Comparison of ENCODE assay signal across 17 cellular contexts in the genomic region with DNA sequence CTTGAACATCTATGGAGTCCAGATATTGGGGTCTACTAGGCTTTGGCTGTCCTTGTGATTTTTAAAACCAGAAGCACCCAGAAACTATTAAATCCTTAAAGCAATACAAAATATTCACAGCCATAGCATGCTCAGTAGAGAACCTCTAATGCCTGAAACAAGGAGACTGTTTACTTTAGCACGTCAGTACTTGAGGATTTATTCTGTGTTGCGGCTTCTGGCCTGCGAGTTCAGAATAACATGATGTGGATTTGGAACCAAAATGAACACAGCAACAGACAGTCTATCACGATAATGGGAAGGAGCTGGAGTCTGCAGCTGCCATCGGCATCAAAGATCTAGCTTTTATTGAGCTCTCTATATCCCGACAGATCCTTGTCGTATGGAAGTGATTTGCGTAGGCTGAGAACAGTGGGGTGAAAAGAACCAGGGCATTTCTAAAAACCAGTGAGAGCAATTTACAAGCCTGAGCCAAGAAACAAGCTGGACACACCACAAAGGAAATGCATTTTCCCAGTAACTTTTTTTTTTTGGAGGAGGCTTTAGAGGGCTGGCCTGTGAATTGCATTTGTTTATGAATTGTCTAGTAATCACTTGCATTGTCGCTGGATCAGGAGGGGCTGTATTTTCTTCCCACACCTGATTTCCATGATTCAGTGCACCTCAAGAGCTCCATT.
DNase-seq lines count a peak whose midpoint lies in the region; ATAC-seq and TF ChIP-seq lines count a peak whose summit lies in the region.
"Had no signal": no experiment of that assay in that cellular context is flagged by ENCODE, and none has a peak within 500 bp of the region (broad histone marks: within the 10 kb centered on the region; RNA-seq: fewer than 3 reads in every experiment).

No MANE protein-coding gene starts in this region.

- H3K56ac ChIP-seq in H9 (ENCODE audit: insufficient read length, low read depth, low read length) = no peak overlapping the region

- H3K27me3 Mint-ChIP-seq in H9 (ENCODE audit: low read depth) = no peaks in the 10 kb centered on the region
- no peaks in the 10 kb centered on the region for H3K27me3 Mint-ChIP-seq in mesothelial cell of epicardium (ENCODE audit: low read depth)
- H3K27me3 Mint-ChIP-seq: activated T-cell treated with anti-CD3 and anti-CD28 coated beads, Interleukin-2, amount 50 U/mL, for 24 hours; IgD-negative memory B cell had no signal

- H3K4me3 ChIP-seq in coronary artery = no peak overlapping the region
- H3K4me3 ChIP-seq: BLaER1 treated with 17β-estradiol and CSF1 and Interleukin-3, amounts not matched to agents 10 nM and 100 nM; left ventricle myocardium inferior had no signal

- peaks cover 23 to 28% of the 10 kb centered on the region in 2 experiments for H3K4me1 Mint-ChIP-seq in H9
- peaks cover 27% of the 10 kb centered on the region for H3K4me1 Mint-ChIP-seq in mesothelial cell of epicardium
- H3K4me1 Mint-ChIP-seq: IgD-negative memory B cell had no signal

- no peak overlapping the region for H3K18ac ChIP-seq in H9 (ENCODE audit: insufficient read length, low read depth, low read length)

- ATAC-seq in HG03442 (IDR thresholded peaks at IDR 0.05; ENCODE audit: unreplicated experiment) = no peak
- ATAC-seq: Panc1 had no signal

- H4K91ac ChIP-seq in H9 (ENCODE audit: insufficient read length, low read depth, low read length) = no peak overlapping the region

- no peak overlapping the region for H2BK15ac ChIP-seq in H9 (ENCODE audit: low read depth, low read length)

- no CpG with 5 or more reads among the region's 9 CpGs for WGBS in H9 (ENCODE audit: extremely low coverage, insufficient read length, low lambda C conversion rate)

- no peak overlapping the region for H2AFZ ChIP-seq in H9 (ENCODE audit: low read length)

- no peak overlapping the region for H2BK20ac ChIP-seq in H9 (ENCODE audit: low read depth, low read length, poor library complexity, severe bottlenecking)

- no peak overlapping the region for H3K4me2 ChIP-seq in H9 (ENCODE audit: insufficient read depth, insufficient read length, low read length)
- H3K4me2 ChIP-seq: BLaER1 treated with 17β-estradiol and CSF1 and Interleukin-3, amounts not matched to agents 10 nM and 100 nM had no signal

- H3K4ac ChIP-seq in H9 (ENCODE audit: low read depth, low read length) = no peak overlapping the region

- H3K9me3 ChIP-seq in H9 (ENCODE audit: control insufficient read depth, low read depth, low read length) = no peaks in the 10 kb centered on the region

- H4K8ac ChIP-seq in H9 (replicated peaks; ENCODE audit: insufficient read length, low read depth, low read length) = no peak overlapping the region

- no peak overlapping the region for H3K9ac ChIP-seq in H9 (ENCODE audit: extremely low read depth, insufficient read length, low read length)
- H3K9ac ChIP-seq: BLaER1 treated with 17β-estradiol and CSF1 and Interleukin-3, amounts not matched to agents 10 nM and 100 nM had no signal

- H3K27ac ChIP-seq in H9 (ENCODE audit: insufficient read length, low read depth, low read length) = no peak overlapping the region
- H3K27ac ChIP-seq in coronary artery = no peak overlapping the region
- H3K27ac ChIP-seq: BLaER1 treated with 17β-estradiol and CSF1 and Interleukin-3, amounts not matched to agents 10 nM and 100 nM; left ventricle myocardium inferior had no signal

- no peaks in the 10 kb centered on the region for H3K79me2 ChIP-seq in H9 (ENCODE audit: insufficient read depth, low read length)

- no peaks in the 10 kb centered on the region for H3K79me1 ChIP-seq in H9 (ENCODE audit: insufficient read depth, low read depth, low read length, poor library complexity, severe bottlenecking)

- H3K14ac ChIP-seq in H9 (ENCODE audit: insufficient read depth, low read length) = no peak overlapping the region

- H3K23ac ChIP-seq in H9 (ENCODE audit: insufficient read length, low read depth, low read length) = no peak overlapping the region

- no peaks in the 10 kb centered on the region for H3K23me2 ChIP-seq in H9 (ENCODE audit: insufficient read length, low read depth, low read length, poor library complexity, severe bottlenecking)

- no peaks in the 10 kb centered on the region for H3K27me3 ChIP-seq in H9 (ENCODE audit: insufficient read depth, low read length)
- H3K27me3 ChIP-seq: BLaER1 treated with 17β-estradiol and CSF1 and Interleukin-3, amounts not matched to agents 10 nM and 100 nM had no signal

- H3K4me3 Mint-ChIP-seq in H9 = no peak overlapping the region
- H3K4me3 Mint-ChIP-seq in mesothelial cell of epicardium = no peak overlapping the region
- H3K4me3 Mint-ChIP-seq: activated naive CD8-positive, alpha-beta T cell; activated T-cell treated with anti-CD3 and anti-CD28 coated beads, Interleukin-2, amount 50 U/mL, for 24 hours; IgD-negative memory B cell had no signal

- H3K36me3 Mint-ChIP-seq in H9 (ENCODE audit: insufficient read depth in 1 of 3, low read depth in 3 of 3) (peaks cover 0 to 2% (median 0%) of the 10 kb centered on the region in 3 experiments; a peak in 3 of 7 replicates), mesothelial cell of epicardium (peaks cover 2% of the 10 kb centered on the region)
- H3K36me3 Mint-ChIP-seq: activated naive CD8-positive, alpha-beta T cell; IgD-negative memory B cell had no signal

- H2AK5ac ChIP-seq in H9 (ENCODE audit: insufficient read length, low read length) = no peak overlapping the region

- H3K27ac Mint-ChIP-seq in H9 (peak overlapping the region in 2 of 3 experiments; percentile 24 to 35; a peak in 2 of 7 replicates), mesothelial cell of epicardium (peak overlapping the region; percentile 3)
- H3K27ac Mint-ChIP-seq: activated naive CD8-positive, alpha-beta T cell; activated T-cell treated with anti-CD3 and anti-CD28 coated beads, Interleukin-2, amount 50 U/mL, for 24 hours; IgD-negative memory B cell had no signal

- H4K5ac ChIP-seq in H9 (ENCODE audit: insufficient read length, low read depth, low read length) = no peak overlapping the region

- H2BK12ac ChIP-seq in H9 (ENCODE audit: insufficient read length, low read depth, low read length) = no peak overlapping the region

- H2BK5ac ChIP-seq in H9 (ENCODE audit: insufficient read length, low read length) = no peak overlapping the region

- no peak overlapping the region for H2BK120ac ChIP-seq in H9 (ENCODE audit: low read depth, low read length, poor library complexity, severe bottlenecking)

- peaks cover 10% of the 10 kb centered on the region for H3K4me1 ChIP-seq in H9 (ENCODE audit: insufficient read depth, low read length)
- H3K4me1 ChIP-seq: BLaER1 treated with 17β-estradiol and CSF1 and Interleukin-3, amounts not matched to agents 10 nM and 100 nM; left ventricle myocardium inferior had no signal

- no peak for TF ChIP-seq CTCF in H9 (conservative IDR thresholded peaks at IDR 0.05)
- no peak for TF ChIP-seq CTCF in mesothelial cell of epicardium (IDR thresholded peaks at IDR 0.05; ENCODE audit: unreplicated experiment)
- no peak for TF ChIP-seq CTCF in coronary artery (IDR thresholded peaks at IDR 0.05)

- H3K9me3 Mint-ChIP-seq in H9 (peaks cover 0 to 3% of the 10 kb centered on the region in 2 experiments; a peak in 1 of 5 replicates), mesothelial cell of epicardium (peaks cover 13% of the 10 kb centered on the region)
- H3K9me3 Mint-ChIP-seq: activated T-cell treated with anti-CD3 and anti-CD28 coated beads, Interleukin-2, amount 50 U/mL, for 24 hours had no signal

- no peak overlapping the region for H3T11ph ChIP-seq in H9 (ENCODE audit: low read length)

- peak; percentile 53 for DNase-seq in DMS153 (lab: John Stamatoyannopoulos, UW)
- no peak for DNase-seq in H9
- peak; percentile 70 for DNase-seq in astrocyte of the hippocampus (ENCODE audit: low read depth, low spot score)
- no peak for DNase-seq in mesothelial cell of epicardium (ENCODE audit: low spot score in 2 of 2, unreplicated experiment in 2 of 2)
- no peak for DNase-seq in SIG-M5 (lab: John Stamatoyannopoulos, UW)
- DNase-seq in coronary artery (ENCODE audit: low spot score) = no peak
- DNase-seq: activated CD4-positive, alpha-beta T cell treated with anti-CD3 and anti-CD28 coated beads, Interleukin-2, amount 50 U/mL, for 1 hour; activated T-cell treated with anti-CD3 and anti-CD28 coated beads, Interleukin-2, amount 50 U/mL, for 24 hours; DMS 273 treated with DMSO at 0.1 percent for 48 hours; foreskin melanocyte; left ventricle myocardium inferior; posterior cingulate gyrus had no signal

- H4K20me1 ChIP-seq in H9 (ENCODE audit: control insufficient read depth, insufficient read depth, insufficient read length) = no peaks in the 10 kb centered on the region
- H4K20me1 ChIP-seq: BLaER1 treated with 17β-estradiol and CSF1 and Interleukin-3, amounts not matched to agents 10 nM and 100 nM had no signal

Comparison
In these comparisons a context has a peak if more than half of its experiments do, and no peak if none do; other contexts are left out.
1. DNase-seq: peak in DMS153 (single experiment) and astrocyte of the hippocampus (single experiment); none in H9 (single experiment), mesothelial cell of epicardium (0 of 2), SIG-M5 (single experiment) and coronary artery (single experiment).